ENCODE assay signal across 25 cellular contexts in the genomic region with DNA sequence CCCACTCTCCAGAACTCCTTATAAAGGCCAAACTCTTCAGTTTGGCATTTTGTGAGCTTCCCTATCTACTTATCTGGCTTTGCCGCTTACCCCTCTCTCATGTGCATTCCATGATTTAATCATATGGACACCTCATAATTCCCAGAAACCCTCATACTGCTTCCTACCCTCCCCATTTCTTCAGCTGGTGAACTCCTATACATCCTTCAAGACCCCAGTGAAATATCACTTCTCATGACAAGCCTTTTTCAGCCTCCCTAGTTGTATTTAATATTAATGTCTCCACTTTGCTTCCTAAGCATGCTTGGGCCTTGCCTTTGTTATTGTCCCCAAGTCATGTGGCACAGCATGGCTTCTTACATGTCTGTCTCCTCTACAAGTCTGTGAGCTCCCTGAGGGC. TPM values are rescaled to one million over a fixed set of nuclear protein-coding genes. Genes with fewer than 3 reads are reported as not detected.
"Had no signal": no experiment of that assay in that cellular context is flagged by ENCODE, and none has a peak within 500 bp of the region (broad histone marks: within the 10 kb centered on the region; RNA-seq: fewer than 3 reads in every experiment).

No MANE protein-coding gene starts in this region.

- H3K27me3 ChIP-seq: pancreas, right lobe of liver, suprapubic skin, transverse colon, vagina had no signal

- H3K9me3 ChIP-seq: esophagus squamous epithelium, neutrophil, pancreas, right lobe of liver, suprapubic skin, transverse colon, vagina had no signal

- DNase-seq: dermis blood vessel endothelial cell; effector memory CD8-positive, alpha-beta T cell; erythroblast; esophagus squamous epithelium; foreskin melanocyte; hypothalamus; midbrain; naive thymus-derived CD4-positive, alpha-beta T cell; pancreas; right lobe of liver; small intestine; stimulated activated CD4-positive, alpha-beta T cell treated with anti-CD3 and anti-CD28 coated beads, Interleukin-15, amount 100 ng/mL, for 24 hours; stimulated activated CD4-positive, alpha-beta T cell treated with anti-CD3 and anti-CD28 coated beads, Interleukin-4, amount 100 ng/mL, for 1 hour; stimulated activated CD8-positive, alpha-beta memory T cell treated with anti-CD3 and anti-CD28 coated beads, Interleukin-4, amount 100 ng/mL, for 48 hours; stimulated activated naive CD4-positive, alpha-beta T cell; stimulated activated naive CD8-positive, alpha-beta T cell treated with anti-CD3 and anti-CD28 coated beads, Interleukin-15, amount 100 ng/mL, for 72 hours; transverse colon had no signal

- H3K27ac Mint-ChIP-seq: effector memory CD8-positive, alpha-beta T cell; memory B cell; stimulated activated naive CD8-positive, alpha-beta T cell treated with anti-CD3 and anti-CD28 coated beads, Interleukin-15, amount 100 ng/mL, for 72 hours had no signal

- H3K4me1 Mint-ChIP-seq: memory B cell had no signal

- H3K27ac ChIP-seq: coronary artery, esophagus squamous epithelium, neutrophil, pancreas, right lobe of liver, suprapubic skin, transverse colon, vagina had no signal

- H3K4me1 ChIP-seq: esophagus squamous epithelium, pancreas, suprapubic skin, transverse colon had no signal

- H3K36me3 ChIP-seq: esophagus squamous epithelium, neutrophil, pancreas, right lobe of liver, suprapubic skin, transverse colon, vagina had no signal

- H3K4me3 Mint-ChIP-seq: effector memory CD8-positive, alpha-beta T cell; memory B cell; stimulated activated naive CD8-positive, alpha-beta T cell treated with anti-CD3 and anti-CD28 coated beads, Interleukin-15, amount 100 ng/mL, for 72 hours had no signal

- H3K4me3 ChIP-seq: coronary artery, esophagus squamous epithelium, lung, pancreas, right lobe of liver, suprapubic skin, transverse colon, vagina had no signal

- H3K9me3 Mint-ChIP-seq: effector memory CD8-positive, alpha-beta T cell had no signal

- FAIRE-seq: endometrium, keratinocyte, pancreas, small intestine had no signal

- ATAC-seq: effector memory CD8-positive, alpha-beta T cell; naive thymus-derived CD4-positive, alpha-beta T cell; pancreas; right lobe of liver; stimulated activated naive CD8-positive, alpha-beta T cell treated with anti-CD3 and anti-CD28 coated beads, Interleukin-15, amount 100 ng/mL, for 72 hours had no signal

RNA-seq across cellular contexts. Expression of a gene that starts 13.7 kb away (rescaled TPM):
- polyA plus RNA-seq: keratinocyte had no signal
